In genomic region chr11:118768715-118769114, GRCh38 we compare ENCODE assay signal across 22 cellular contexts. TPM values are rescaled to one million over a fixed set of nuclear protein-coding genes. Genes with fewer than 3 reads are reported as not detected.
DNase-seq lines count a peak whose midpoint lies in the region; ATAC-seq and TF ChIP-seq lines count a peak whose summit lies in the region.
"Had no signal": no experiment of that assay in that cellular context is flagged by ENCODE, and none has a peak within 500 bp of the region (broad histone marks: within the 10 kb centered on the region; RNA-seq: fewer than 3 reads in every experiment).

No MANE protein-coding gene starts in this region.

- peaks cover 73% of the 10 kb centered on the region for H3K4me1 Mint-ChIP-seq in CD4-positive, alpha-beta T cell (ENCODE audit: low read depth)
- no peaks in the 10 kb centered on the region; the same call in 2 of the 3 replicates for H3K4me1 Mint-ChIP-seq in GM23338
- H3K4me1 Mint-ChIP-seq in natural killer cell treated with Interleukin-12 subunit alpha and Interleukin-12 subunit beta and Interleukin-15 and Interleukin-18, amount 100 ng/mL, for 72 hours (ENCODE audit: low read depth in 2 of 2): peaks cover 30 to 44% of the 10 kb centered on the region in 2 donors

- no peaks in the 10 kb centered on the region for H3K9me2 ChIP-seq in GM23338 (ENCODE audit: insufficient read depth)

- intact Hi-C loops in CD4-positive, alpha-beta T cell (cut with DNase I, micrococcal nuclease): loop anchor here in 1 of 2 experiments (2.0 kb wide), 1 partner anchor 14 kb away; no protein-coding TSS in a partner anchor

- no peak for TF ChIP-seq CTCF in CD4-positive, alpha-beta T cell (IDR thresholded peaks at IDR 0.05)
- no peak for TF ChIP-seq CTCF in GM23338 (conservative IDR thresholded peaks at IDR 0.05; ENCODE audit: low read depth in 2 of 2)
- TF ChIP-seq CTCF in choroid plexus epithelial cell (conservative IDR thresholded peaks at IDR 0.05; ENCODE audit: low read depth, low read length): no peak
- TF ChIP-seq CTCF in osteoblast (IDR thresholded peaks at IDR 0.05; ENCODE audit: extremely low read depth, low read depth, low read length): no peak

- H3K27me3 Mint-ChIP-seq in CD4-positive, alpha-beta T cell: no peaks in the 10 kb centered on the region
- H3K27me3 Mint-ChIP-seq in GM23338 (ENCODE audit: insufficient read depth, low read depth, poor library complexity): peaks cover 3% of the 10 kb centered on the region
- H3K27me3 Mint-ChIP-seq in natural killer cell treated with Interleukin-12 subunit alpha and Interleukin-12 subunit beta and Interleukin-15 and Interleukin-18, amount 100 ng/mL, for 72 hours: no peaks in the 10 kb centered on the region
- H3K27me3 Mint-ChIP-seq: activated naive CD8-positive, alpha-beta T cell treated with anti-CD3 and anti-CD28 coated beads, Interleukin-2, amount 10 ng/mL, durations not matched to agents 7 days and 5 days had no signal

- no peaks in the 10 kb centered on the region for H3K9me3 ChIP-seq in CD4-positive, alpha-beta T cell (ENCODE audit: control insufficient read depth, low read length)
- H3K9me3 ChIP-seq in osteoblast (ENCODE audit: low read depth, low read length): no peaks in the 10 kb centered on the region
- H3K9me3 ChIP-seq: BE2C, gastroesophageal sphincter, pancreas, SJSA1, thoracic aorta had no signal

- no peak overlapping the region for H3K4me3 ChIP-seq in GM23338
- H3K4me3 ChIP-seq in choroid plexus epithelial cell (ENCODE audit: low read depth, low read length): no peak overlapping the region
- H3K4me3 ChIP-seq in osteoblast (ENCODE audit: insufficient read depth, low read length): no peak overlapping the region
- H3K4me3 ChIP-seq: dorsolateral prefrontal cortex, gastroesophageal sphincter, pancreas, SJSA1, thoracic aorta had no signal

- ATAC-seq in CD4-positive, alpha-beta T cell (ENCODE audit: poor library complexity): no peak
- ATAC-seq in GM23338 (no peak), GM21390 (IDR thresholded peaks at IDR 0.05; ENCODE audit: unreplicated experiment) (no peak), HG03565 (IDR thresholded peaks at IDR 0.05; ENCODE audit: unreplicated experiment) (no peak)
- ATAC-seq in natural killer cell treated with Interleukin-12 subunit alpha and Interleukin-12 subunit beta and Interleukin-15 and Interleukin-18, amount 100 ng/mL, for 72 hours: no peak
- ATAC-seq: activated CD4-positive, CD25-positive, alpha-beta regulatory T cell treated with anti-CD3 and anti-CD28 coated beads, Interleukin-2, amount 50 U/mL, for 24 hours; gastroesophageal sphincter; left cardiac atrium; pancreas; PC-3 had no signal

- peaks cover 98% of the 10 kb centered on the region for H3K36me3 Mint-ChIP-seq in CD4-positive, alpha-beta T cell (ENCODE audit: low read depth)
- H3K36me3 Mint-ChIP-seq in GM23338 (ENCODE audit: low read depth): peaks cover 87% of the 10 kb centered on the region
- peaks cover 21% of the 10 kb centered on the region for H3K36me3 Mint-ChIP-seq in natural killer cell treated with Interleukin-12 subunit alpha and Interleukin-12 subunit beta and Interleukin-15 and Interleukin-18, amount 100 ng/mL, for 72 hours

- H3K4me2 ChIP-seq in GM23338 (no peak overlapping the region), osteoblast (ENCODE audit: insufficient read depth, low read length) (no peak overlapping the region)

- H3K4me1 ChIP-seq in GM23338 (ENCODE audit: insufficient read depth): no peaks in the 10 kb centered on the region
- H3K4me1 ChIP-seq in osteoblast (ENCODE audit: insufficient read depth, low read length): peaks cover 19% of the 10 kb centered on the region
- H3K4me1 ChIP-seq: BE2C, SJSA1 had no signal

- POLR2A ChIA-PET in CD4-positive, alpha-beta T cell (lab: Charles Lee): no interaction called here

- H2AFZ ChIP-seq in GM23338 (no peak overlapping the region), osteoblast (ENCODE audit: low read length) (no peak overlapping the region)

- peak overlapping the region; percentile 44 for H3K27ac Mint-ChIP-seq in CD4-positive, alpha-beta T cell
- H3K27ac Mint-ChIP-seq in GM23338: no peak overlapping the region
- H3K27ac Mint-ChIP-seq in natural killer cell treated with Interleukin-12 subunit alpha and Interleukin-12 subunit beta and Interleukin-15 and Interleukin-18, amount 100 ng/mL, for 72 hours: peak overlapping the region; percentile 43 to 45
- H3K27ac Mint-ChIP-seq: activated naive CD8-positive, alpha-beta T cell treated with anti-CD3 and anti-CD28 coated beads, Interleukin-2, amount 10 ng/mL, durations not matched to agents 7 days and 5 days had no signal

- peaks cover 85% of the 10 kb centered on the region for H4K20me1 ChIP-seq in GM23338 (replicated peaks; ENCODE audit: insufficient read depth)
- peaks cover 54% of the 10 kb centered on the region for H4K20me1 ChIP-seq in osteoblast (ENCODE audit: insufficient read depth, low read length)

- H3K4me3 Mint-ChIP-seq in CD4-positive, alpha-beta T cell: peak overlapping the region; percentile 30
- no peak overlapping the region for H3K4me3 Mint-ChIP-seq in GM23338
- no peak overlapping the region for H3K4me3 Mint-ChIP-seq in natural killer cell treated with Interleukin-12 subunit alpha and Interleukin-12 subunit beta and Interleukin-15 and Interleukin-18, amount 100 ng/mL, for 72 hours
- H3K4me3 Mint-ChIP-seq: activated naive CD8-positive, alpha-beta T cell treated with anti-CD3 and anti-CD28 coated beads, Interleukin-2, amount 10 ng/mL, durations not matched to agents 7 days and 5 days had no signal

- H3K79me2 ChIP-seq in GM23338 (replicated peaks; ENCODE audit: insufficient read depth): peaks cover 97% of the 10 kb centered on the region
- peaks cover 83% of the 10 kb centered on the region for H3K79me2 ChIP-seq in osteoblast (ENCODE audit: insufficient read depth, low read length)

- H3K9me3 Mint-ChIP-seq in CD4-positive, alpha-beta T cell: no peaks in the 10 kb centered on the region
- H3K9me3 Mint-ChIP-seq in GM23338: no peaks in the 10 kb centered on the region
- no peaks in the 10 kb centered on the region for H3K9me3 Mint-ChIP-seq in natural killer cell treated with Interleukin-12 subunit alpha and Interleukin-12 subunit beta and Interleukin-15 and Interleukin-18, amount 100 ng/mL, for 72 hours
- H3K9me3 Mint-ChIP-seq: activated naive CD8-positive, alpha-beta T cell treated with anti-CD3 and anti-CD28 coated beads, Interleukin-2, amount 10 ng/mL, durations not matched to agents 7 days and 5 days had no signal

- CTCF ChIA-PET in CD4-positive, alpha-beta T cell (lab: Charles Lee): interaction anchor here (1.0 to 1.8 kb wide), 2 partner anchors 23 to 161 kb away, joined by 3 to 7 read pairs; partner anchors contain the start of gene DDX6

- H3K27ac ChIP-seq in CD4-positive, alpha-beta T cell (ENCODE audit: low read depth, low read length): no peak overlapping the region
- H3K27ac ChIP-seq in GM23338 (ENCODE audit: low read depth) (peak overlapping the region; percentile 68; the same call in 1 of the 2 replicates), osteoblast (ENCODE audit: low read depth, low read length) (no peak overlapping the region)
- H3K27ac ChIP-seq: pancreas, SJSA1, thoracic aorta had no signal

- H3K36me3 ChIP-seq in GM23338 (ENCODE audit: insufficient read depth) (peaks cover 24% of the 10 kb centered on the region; the same call in 1 of the 2 replicates), osteoblast (ENCODE audit: insufficient read depth, low read length) (peaks cover 39% of the 10 kb centered on the region)

- DNase-seq in CD4-positive, alpha-beta T cell: no peak
- DNase-seq in GM23338 (ENCODE audit: low spot score): no peak
- peak; percentile 28 for DNase-seq in choroid plexus epithelial cell (ENCODE audit: low read depth)
- DNase-seq in natural killer cell treated with Interleukin-12 subunit alpha and Interleukin-12 subunit beta and Interleukin-15 and Interleukin-18, amount 100 ng/mL, for 72 hours (ENCODE audit: low spot score): no peak
- no peak for DNase-seq in glomerular visceral epithelial cell (ENCODE audit: extremely low spot score)
- no peak for DNase-seq in osteoblast (ENCODE audit: insufficient read length, low spot score, missing footprints)
- DNase-seq: activated naive CD8-positive, alpha-beta T cell treated with anti-CD3 and anti-CD28 coated beads, Interleukin-2, amount 10 ng/mL, durations not matched to agents 7 days and 5 days; BE2C; DMS153; dorsolateral prefrontal cortex; erythroblast; left cardiac atrium; NCI-H1417; pancreas; PC-3; stimulated activated CD4-positive, alpha-beta T cell treated with anti-CD3 and anti-CD28 coated beads, Interleukin-4, amount 100 ng/mL, for 4 hours had no signal

- no peaks in the 10 kb centered on the region for H3K27me3 ChIP-seq in CD4-positive, alpha-beta T cell (ENCODE audit: control insufficient read depth, insufficient read depth, low read length)
- no peaks in the 10 kb centered on the region for H3K27me3 ChIP-seq in GM23338 (ENCODE audit: insufficient read depth)
- H3K27me3 ChIP-seq in osteoblast (ENCODE audit: insufficient read depth, low read length): no peaks in the 10 kb centered on the region
- H3K27me3 ChIP-seq: BE2C, dorsolateral prefrontal cortex, gastroesophageal sphincter, pancreas, SJSA1 had no signal

- H3F3A ChIP-seq in GM23338 (replicated peaks; ENCODE audit: low read depth): peaks cover 15% of the 10 kb centered on the region

TF ChIP-seq in GM23338, 12 proteins besides CTCF, POLR2A, EP300 and RAD21 (continues in another document):
- TF ChIP-seq EZH2 (IDR thresholded peaks at IDR 0.05; ENCODE audit: low read depth, unreplicated experiment): no peak
- no peak for TF ChIP-seq EZH2phosphoT487 (IDR thresholded peaks at IDR 0.05; ENCODE audit: unreplicated experiment)
- no peak for TF ChIP-seq ETS1 (IDR thresholded peaks at IDR 0.05)

RNA-seq across cellular contexts. Expression of gene DDX6, which starts 22.2 kb away (rescaled TPM):
- 100 to 1,000 TPM; 341 to 355 TPM for total RNA-seq in CD4-positive, alpha-beta T cell
- total RNA-seq in GM23338 (2014; rRNA removed; shearing (Covaris generic)): 205 and 253 TPM in 2 replicates
- polyA plus RNA-seq in GM23338 (2016; fragmentation: Nextera tagmentation; extraction: Ambion mirVana): 59.1 and 68.3 TPM in 2 replicates
- 100 to 1,000 TPM; 145 to 214 TPM for total RNA-seq in natural killer cell treated with Interleukin-12 subunit alpha and Interleukin-12 subunit beta and Interleukin-15 and Interleukin-18, amount 100 ng/mL, for 72 hours
- total RNA-seq in osteoblast: 116 and 122 TPM in 2 replicates
